In the genomic region with DNA sequence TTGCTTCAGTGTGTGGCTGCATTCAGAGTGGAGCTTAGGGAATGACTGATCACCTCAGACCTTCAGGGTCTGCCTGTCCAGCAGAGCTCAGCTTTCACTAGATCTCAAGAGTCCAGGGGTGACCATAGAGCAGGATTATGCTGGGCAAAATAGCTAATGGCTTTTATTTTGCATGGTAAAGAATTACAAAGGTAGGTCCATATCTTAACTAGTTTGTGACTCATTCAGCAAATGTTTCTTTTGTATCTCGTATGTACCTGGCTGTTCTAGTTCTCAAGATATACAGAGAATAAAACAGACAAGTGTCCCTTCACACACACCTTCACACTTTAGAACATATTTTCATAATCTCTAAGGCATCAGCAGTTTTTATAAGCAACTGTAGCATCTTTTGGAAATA, we compare ENCODE assay signal across 19 cellular contexts.
DNase-seq lines count a peak whose midpoint lies in the region; ATAC-seq, FAIRE-seq and TF ChIP-seq lines count a peak whose summit lies in the region.
"Had no signal": no experiment of that assay in that cellular context is flagged by ENCODE, and none has a peak within 500 bp of the region (broad histone marks: within the 10 kb centered on the region; RNA-seq: fewer than 3 reads in every experiment).

No MANE protein-coding gene starts in this region.

- no peaks in the 10 kb centered on the region for H3K9me1 ChIP-seq in K562 (ENCODE audit: control insufficient read depth, insufficient read depth, low read length)

- no peaks in the 10 kb centered on the region for H4K20me1 ChIP-seq in K562 (replicated peaks; ENCODE audit: control insufficient read depth, insufficient read depth, low read length)
- H4K20me1 ChIP-seq: BLaER1 treated with 17β-estradiol and CSF1 and Interleukin-3, amounts not matched to agents 10 nM and 100 nM had no signal

- no peak overlapping the region for H2AFZ ChIP-seq in K562 (ENCODE audit: low read depth, low read length)
- H2AFZ ChIP-seq: GM23248 had no signal

- no peak overlapping the region for H3K4me2 ChIP-seq in K562 (ENCODE audit: insufficient read depth, low read length)
- H3K4me2 ChIP-seq: BLaER1 treated with 17β-estradiol and CSF1 and Interleukin-3, amounts not matched to agents 10 nM and 100 nM had no signal

- no peaks in the 10 kb centered on the region for H3K4me1 ChIP-seq in K562 (replicated peaks in 1 of 2; ENCODE audit: control insufficient read depth in 2 of 2, insufficient read depth in 2 of 2, low read length in 2 of 2)
- no peaks in the 10 kb centered on the region for H3K4me1 ChIP-seq in pancreas
- no peaks in the 10 kb centered on the region for H3K4me1 ChIP-seq in gastroesophageal sphincter

- in situ Hi-C loops in K562 (cut with MboI) = no loop called here

- no peak for ATAC-seq in K562
- ATAC-seq in pancreas = peak in 3 of 4 donors; percentile 27 to 69 (median 36)
- ATAC-seq in stimulated activated effector memory CD8-positive, alpha-beta T cell treated with anti-CD3 and anti-CD28 coated beads, Interleukin-12 subunit alpha, Interleukin-12 subunit beta, amount 100 ng/mL, for 72 hours = peak; percentile 28
- ATAC-seq in gastroesophageal sphincter = no peak
- ATAC-seq in GM19467 (IDR thresholded peaks at IDR 0.05; ENCODE audit: unreplicated experiment) = no peak
- no peak for ATAC-seq in GM18870 (IDR thresholded peaks at IDR 0.05; ENCODE audit: unreplicated experiment)
- ATAC-seq: CD8-positive, alpha-beta T cell; HCT116 had no signal

- no peaks in the 10 kb centered on the region for H3K9me3 Mint-ChIP-seq in stimulated activated effector memory CD8-positive, alpha-beta T cell treated with anti-CD3 and anti-CD28 coated beads, Interleukin-12 subunit alpha, Interleukin-12 subunit beta, amount 100 ng/mL, for 72 hours
- H3K9me3 Mint-ChIP-seq: CD8-positive, alpha-beta T cell had no signal

- H3K36me3 ChIP-seq in K562 (ENCODE audit: control insufficient read depth, insufficient read depth, low read length) (no peaks in the 10 kb centered on the region), pancreas (no peaks in the 10 kb centered on the region), gastroesophageal sphincter (no peaks in the 10 kb centered on the region)
- H3K36me3 ChIP-seq: BLaER1 treated with 17β-estradiol and CSF1 and Interleukin-3, amounts not matched to agents 10 nM and 100 nM had no signal

- H3K4me1 Mint-ChIP-seq in stimulated activated effector memory CD8-positive, alpha-beta T cell treated with anti-CD3 and anti-CD28 coated beads, Interleukin-12 subunit alpha, Interleukin-12 subunit beta, amount 100 ng/mL, for 72 hours = no peaks in the 10 kb centered on the region
- H3K4me1 Mint-ChIP-seq: B cell had no signal

- DNase-seq in K562 (ENCODE audit: extremely low read depth in 1 of 4, low spot score in 3 of 4) (no peak), pancreas (no peak)
- no peak for DNase-seq in stimulated activated effector memory CD8-positive, alpha-beta T cell treated with anti-CD3 and anti-CD28 coated beads, Interleukin-12 subunit alpha, Interleukin-12 subunit beta, amount 100 ng/mL, for 72 hours (ENCODE audit: low spot score in 2 of 2)
- DNase-seq: Calu3; CD8-positive, alpha-beta T cell; DMS79 treated with DMSO at 0.1 percent for 48 hours; GF-D8; GM23248; HFFc6; IMR-90 had no signal

- TF ChIP-seq CTCF in K562 (IDR thresholded peaks at IDR 0.05 in 2 of 3, conservative IDR thresholded peaks at IDR 0.05 in 1 of 3; ENCODE audit: insufficient read depth in 2 of 3, low read depth in 1 of 3, low read length in 3 of 3) (no peak), pancreas (IDR thresholded peaks at IDR 0.05) (no peak), gastroesophageal sphincter (IDR thresholded peaks at IDR 0.05) (no peak)

- BruUV-seq in K562 (replicated peaks; lab: Mats Ljungman, UMichigan) = no TSS peak

- CTCF ChIA-PET in K562 (lab: Yijun Ruan, JAX; ENCODE audit: low intra/inter-chr PET ratio) = no interaction called here

- TF ChIP-seq EP300 in K562 (IDR thresholded peaks at IDR 0.05; ENCODE audit: low read length) = no peak
- TF ChIP-seq EP300 in gastroesophageal sphincter (IDR thresholded peaks at IDR 0.05) = no peak

- H3K27ac ChIP-seq in K562 (ENCODE audit: extremely low read depth, low read depth, low read length) = no peak overlapping the region
- H3K27ac ChIP-seq in pancreas = no peak overlapping the region
- H3K27ac ChIP-seq in gastroesophageal sphincter = no peak overlapping the region
- H3K27ac ChIP-seq: BLaER1 treated with 17β-estradiol and CSF1 and Interleukin-3, amounts not matched to agents 10 nM and 100 nM; GM23248; HL-60 had no signal

- no peaks in the 10 kb centered on the region for H3K36me3 Mint-ChIP-seq in stimulated activated effector memory CD8-positive, alpha-beta T cell treated with anti-CD3 and anti-CD28 coated beads, Interleukin-12 subunit alpha, Interleukin-12 subunit beta, amount 100 ng/mL, for 72 hours
- H3K36me3 Mint-ChIP-seq: CD8-positive, alpha-beta T cell had no signal

- H3K9ac ChIP-seq in K562 (ENCODE audit: insufficient read depth in 1 of 2, low read depth in 2 of 2, low read length in 2 of 2) = no peak overlapping the region
- H3K9ac ChIP-seq: BLaER1 treated with 17β-estradiol and CSF1 and Interleukin-3, amounts not matched to agents 10 nM and 100 nM; GM23248 had no signal

- no peaks in the 10 kb centered on the region; the same call in 1 of the 2 replicates for H3K9me3 ChIP-seq in K562 (replicated peaks; ENCODE audit: control insufficient read depth, insufficient read depth, low read depth, low read length)
- H3K9me3 ChIP-seq in pancreas = no peaks in the 10 kb centered on the region
- no peaks in the 10 kb centered on the region for H3K9me3 ChIP-seq in gastroesophageal sphincter
- H3K9me3 ChIP-seq: BLaER1 treated with 17β-estradiol and CSF1 and Interleukin-3, amounts not matched to agents 10 nM and 100 nM had no signal

- FAIRE-seq in K562 (lab: Jason Lieb, UNC) = peak; percentile 52
- FAIRE-seq in pancreas (lab: Jason Lieb, UNC) = no peak
- FAIRE-seq: H54, HTR-8/SVneo had no signal

- POLR2A ChIA-PET in K562 (lab: Yijun Ruan, JAX) = no interaction called here

- WGBS in K562 (ENCODE audit: insufficient coverage, low coverage, missing lambda C conversion rate) = 0% methylated on average over 1 of the region's 1 CpG
- 29 to 31% methylated on average over 1 of the region's 1 CpG for WGBS in pancreas, 2 donors
- 38 to 42% methylated on average over 1 of the region's 1 CpG for WGBS in gastroesophageal sphincter (ENCODE audit: low coverage in 1 of 2), 2 donors

- H3K27ac Mint-ChIP-seq in stimulated activated effector memory CD8-positive, alpha-beta T cell treated with anti-CD3 and anti-CD28 coated beads, Interleukin-12 subunit alpha, Interleukin-12 subunit beta, amount 100 ng/mL, for 72 hours = no peak overlapping the region
- H3K27ac Mint-ChIP-seq: B cell; CD8-positive, alpha-beta T cell; HFFc6 had no signal

- TF ChIP-seq POLR2A in K562 (conservative IDR thresholded peaks at IDR 0.05) (no peak), gastroesophageal sphincter (IDR thresholded peaks at IDR 0.05) (no peak)

- H3K27me3 ChIP-seq in K562 (ENCODE audit: control insufficient read depth in 2 of 2, insufficient read depth in 2 of 2, low read length in 2 of 2) = peaks cover 0 to 2% of the 10 kb centered on the region in 2 experiments; a peak in 1 of 5 replicates
- no peaks in the 10 kb centered on the region for H3K27me3 ChIP-seq in pancreas
- no peaks in the 10 kb centered on the region for H3K27me3 ChIP-seq in gastroesophageal sphincter
- H3K27me3 ChIP-seq: BLaER1 treated with 17β-estradiol and CSF1 and Interleukin-3, amounts not matched to agents 10 nM and 100 nM had no signal

- H3K4me3 ChIP-seq in K562 (no peak overlapping the region), pancreas (no peak overlapping the region), gastroesophageal sphincter (no peak overlapping the region)
- H3K4me3 ChIP-seq: BLaER1 treated with 17β-estradiol and CSF1 and Interleukin-3, amounts not matched to agents 10 nM and 100 nM; GM23248 had no signal

- H3K79me2 ChIP-seq in K562 (ENCODE audit: control insufficient read depth, insufficient read depth, low read length) = no peaks in the 10 kb centered on the region

- H3K4me3 Mint-ChIP-seq in stimulated activated effector memory CD8-positive, alpha-beta T cell treated with anti-CD3 and anti-CD28 coated beads, Interleukin-12 subunit alpha, Interleukin-12 subunit beta, amount 100 ng/mL, for 72 hours = no peak overlapping the region
- H3K4me3 Mint-ChIP-seq: B cell; CD8-positive, alpha-beta T cell; HFFc6 had no signal

- intact Hi-C loops in K562 (cut with micrococcal nuclease) = no loop called here
- intact Hi-C loops in pancreas (cut with DNase I) = no loop called here

- TF ChIP-seq RAD21 in K562 (CRISPR knock-in tag; conservative IDR thresholded peaks at IDR 0.05 in 1 of 2, IDR thresholded peaks at IDR 0.05 in 1 of 2) = no peak

TF ChIP-seq in K562, 482 proteins besides CTCF, POLR2A, EP300 and RAD21 (continues in another document):
- TF ChIP-seq SMAD4 (CRISPR knock-in tag; conservative IDR thresholded peaks at IDR 0.05) = no peak
- TF ChIP-seq, protein P1, sequence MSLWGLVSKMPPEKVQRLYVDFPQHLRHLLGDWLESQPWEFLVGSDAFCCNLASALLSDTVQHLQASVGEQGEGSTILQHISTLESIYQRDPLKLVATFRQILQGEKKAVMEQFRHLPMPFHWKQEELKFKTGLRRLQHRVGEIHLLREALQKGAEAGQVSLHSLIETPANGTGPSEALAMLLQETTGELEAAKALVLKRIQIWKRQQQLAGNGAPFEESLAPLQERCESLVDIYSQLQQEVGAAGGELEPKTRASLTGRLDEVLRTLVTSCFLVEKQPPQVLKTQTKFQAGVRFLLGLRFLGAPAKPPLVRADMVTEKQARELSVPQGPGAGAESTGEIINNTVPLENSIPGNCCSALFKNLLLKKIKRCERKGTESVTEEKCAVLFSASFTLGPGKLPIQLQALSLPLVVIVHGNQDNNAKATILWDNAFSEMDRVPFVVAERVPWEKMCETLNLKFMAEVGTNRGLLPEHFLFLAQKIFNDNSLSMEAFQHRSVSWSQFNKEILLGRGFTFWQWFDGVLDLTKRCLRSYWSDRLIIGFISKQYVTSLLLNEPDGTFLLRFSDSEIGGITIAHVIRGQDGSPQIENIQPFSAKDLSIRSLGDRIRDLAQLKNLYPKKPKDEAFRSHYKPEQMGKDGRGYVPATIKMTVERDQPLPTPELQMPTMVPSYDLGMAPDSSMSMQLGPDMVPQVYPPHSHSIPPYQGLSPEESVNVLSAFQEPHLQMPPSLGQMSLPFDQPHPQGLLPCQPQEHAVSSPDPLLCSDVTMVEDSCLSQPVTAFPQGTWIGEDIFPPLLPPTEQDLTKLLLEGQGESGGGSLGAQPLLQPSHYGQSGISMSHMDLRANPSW (CRISPR knock-in tag; IDR thresholded peaks at IDR 0.05) = no peak

Comparison
In these comparisons a context has a peak if more than half of its experiments do, and no peak if none do; other contexts are left out.
1. ATAC-seq: peak in pancreas (3 of 4) and stimulated activated effector memory CD8-positive, alpha-beta T cell treated with anti-CD3 and anti-CD28 coated beads, Interleukin-12 subunit alpha, Interleukin-12 subunit beta, amount 100 ng/mL, for 72 hours (single experiment); none in K562 (single experiment), gastroesophageal sphincter (single experiment), GM19467 (single experiment) and GM18870 (single experiment).